Comparison of ENCODE assay signal across 8 cellular contexts in genomic region chr1:146036990-146037646, GRCh38. TPM values are rescaled to one million over a fixed set of nuclear protein-coding genes. Genes with fewer than 3 reads are reported as not detected.
DNase-seq lines count a peak whose midpoint lies in the region; ATAC-seq and TF ChIP-seq lines count a peak whose summit lies in the region.

No MANE protein-coding gene starts in this region.

- peak overlapping the region; percentile 97 for H3K27ac Mint-ChIP-seq in activated CD4-positive, alpha-beta T cell treated with anti-CD3 and anti-CD28 coated beads, Interleukin-2, amount 10 ng/mL, durations not matched to agents 24 days and 14 days

- peak overlapping the region; percentile 73 for H3K4me3 ChIP-seq in lower leg skin (ENCODE audit: low read depth, poor library complexity, severe bottlenecking)

- peaks cover 16% of the 10 kb centered on the region for H3K27me3 Mint-ChIP-seq in activated CD4-positive, alpha-beta T cell treated with anti-CD3 and anti-CD28 coated beads, Interleukin-2, amount 10 ng/mL, durations not matched to agents 24 days and 14 days

- WGBS in lower leg skin, 2 donors: 0 to 1% methylated on average over 21 of the region's 21 CpGs

- intact Hi-C loops in activated CD4-positive, alpha-beta T cell treated with anti-CD3 and anti-CD28 coated beads, Interleukin-2, amount 10 ng/mL, durations not matched to agents 24 days and 14 days (cut with micrococcal nuclease): no loop called here
- intact Hi-C loops in lower leg skin (cut with DNase I; ENCODE audit: low total_unique reads): no loop called here

- TF ChIP-seq CTCF in lower leg skin (IDR thresholded peaks at IDR 0.05): no peak

- DNase-seq in NCI-H524 treated with DMSO at 0.1 percent for 48 hours (lab: John Stamatoyannopoulos, UW): peak; percentile 52
- DNase-seq in activated CD4-positive, alpha-beta T cell treated with anti-CD3 and anti-CD28 coated beads, Interleukin-2, amount 10 ng/mL, durations not matched to agents 24 days and 14 days: peak; percentile 93
- DNase-seq in dedifferentiated amniotic fluid mesenchymal stem cell (ENCODE audit: extremely low spot score): peak; percentile 93
- DNase-seq in lower leg skin (ENCODE audit: low spot score in 2 of 2): peak; percentile 80 to 96
- DNase-seq in stimulated activated CD4-positive, alpha-beta T cell treated with anti-CD3 and anti-CD28 coated beads, Interleukin-4, amount 100 ng/mL, for 24 hours: peak; percentile 85

- no peak for TF ChIP-seq POLR2A in lower leg skin (IDR thresholded peaks at IDR 0.05)

- H3K4me3 Mint-ChIP-seq in activated CD4-positive, alpha-beta T cell treated with anti-CD3 and anti-CD28 coated beads, Interleukin-2, amount 10 ng/mL, durations not matched to agents 24 days and 14 days: peak overlapping the region; percentile 96

- no peaks in the 10 kb centered on the region for H3K9me3 Mint-ChIP-seq in activated CD4-positive, alpha-beta T cell treated with anti-CD3 and anti-CD28 coated beads, Interleukin-2, amount 10 ng/mL, durations not matched to agents 24 days and 14 days

- H3K9ac ChIP-seq in ES-I3 (ENCODE audit: low read depth, low read length): peak overlapping the region; percentile 88

- no peaks in the 10 kb centered on the region for H3K36me3 ChIP-seq in ES-I3 (ENCODE audit: insufficient read depth, low read length)

- peaks cover 4% of the 10 kb centered on the region; the same call in 1 of the 2 replicates for H3K4me1 ChIP-seq in ES-I3 (ENCODE audit: insufficient read depth, low read length)

- H3K36me3 Mint-ChIP-seq in activated CD4-positive, alpha-beta T cell treated with anti-CD3 and anti-CD28 coated beads, Interleukin-2, amount 10 ng/mL, durations not matched to agents 24 days and 14 days (ENCODE audit: low read depth): peaks cover 6% of the 10 kb centered on the region

- peaks cover 46% of the 10 kb centered on the region for H3K4me1 Mint-ChIP-seq in activated CD4-positive, alpha-beta T cell treated with anti-CD3 and anti-CD28 coated beads, Interleukin-2, amount 10 ng/mL, durations not matched to agents 24 days and 14 days

- no peaks in the 10 kb centered on the region for H3K9me3 ChIP-seq in ES-I3 (ENCODE audit: control insufficient read depth, insufficient read depth, low read length)

- ATAC-seq in HG03039 (IDR thresholded peaks at IDR 0.05; ENCODE audit: unreplicated experiment): peak; percentile 32
- no peak for ATAC-seq in HG02571 (IDR thresholded peaks at IDR 0.05; ENCODE audit: unreplicated experiment)

RNA-seq across cellular contexts. Expression of gene HJV, which starts 15.6 kb away (rescaled TPM):
- not detected in 2 replicates for total RNA-seq in activated CD4-positive, alpha-beta T cell treated with anti-CD3 and anti-CD28 coated beads, Interleukin-2, amount 10 ng/mL, durations not matched to agents 24 days and 14 days
- not detected for total RNA-seq in lower leg skin

RNA-seq across cellular contexts. Expression of gene TXNIP, which starts 40.7 kb away (rescaled TPM):
- total RNA-seq in activated CD4-positive, alpha-beta T cell treated with anti-CD3 and anti-CD28 coated beads, Interleukin-2, amount 10 ng/mL, durations not matched to agents 24 days and 14 days: 83.4 and 85.2 TPM in 2 replicates
- 1,000 to 10,000 TPM; 2,445 to 6,877 (median 3,895) TPM for total RNA-seq in lower leg skin

Comparison
In these comparisons a context has a peak if more than half of its experiments do, and no peak if none do; other contexts are left out.
1. RNA of gene TXNIP, which starts 40.7 kb away (total RNA-seq): 2,445 to 6,877 TPM in lower leg skin; 83.4 to 85.2 TPM in activated CD4-positive, alpha-beta T cell treated with anti-CD3 and anti-CD28 coated beads, Interleukin-2, amount 10 ng/mL, durations not matched to agents 24 days and 14 days; every median in the first group is over 10 times any median in the second.
2. Peak in every context shown above with its lines, with median percentiles within 50 percentile points of each other: DNase-seq.